In the genomic region with DNA sequence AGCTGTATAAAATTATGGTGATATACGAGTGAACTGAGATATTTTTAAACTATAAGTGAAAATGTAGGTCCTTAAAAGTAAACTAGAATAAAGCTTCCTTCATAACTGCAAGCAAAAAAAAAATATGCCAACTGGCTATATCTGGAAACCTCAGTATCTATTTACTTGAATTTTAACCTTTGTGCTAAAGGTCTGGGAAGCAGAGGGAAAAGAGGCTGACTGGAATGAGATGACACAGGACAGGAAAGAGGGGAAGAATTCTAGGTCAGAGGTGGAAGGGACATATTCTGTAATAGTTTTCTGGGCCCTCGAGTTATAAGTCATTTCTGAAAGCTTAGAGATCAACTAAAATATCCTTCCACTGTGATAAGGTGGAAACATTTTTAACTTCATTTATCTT, we compare ENCODE assay signal across 10 cellular contexts.
"Had no signal": no experiment of that assay in that cellular context is flagged by ENCODE, and none has a peak within 500 bp of the region (broad histone marks: within the 10 kb centered on the region; RNA-seq: fewer than 3 reads in every experiment).

No MANE protein-coding gene starts in this region.

- H3K4me3 Mint-ChIP-seq: activated CD4-positive, alpha-beta memory T cell treated with anti-CD3 and anti-CD28 coated beads, Interleukin-2, amount 10 ng/mL, durations not matched to agents 7 days and 5 days; activated naive CD8-positive, alpha-beta T cell treated with anti-CD3 and anti-CD28 coated beads, Interleukin-2, amount 10 ng/mL, durations not matched to agents 7 days and 5 days had no signal

- DNase-seq: activated CD4-positive, alpha-beta memory T cell treated with anti-CD3 and anti-CD28 coated beads, Interleukin-2, amount 10 ng/mL, durations not matched to agents 7 days and 5 days; activated CD4-positive, alpha-beta T cell treated with anti-CD3 and anti-CD28 coated beads for 1 hour; activated gamma-delta T cell treated with Interleukin-2 at 50 U/mL for 16 hours; activated naive CD8-positive, alpha-beta T cell treated with anti-CD3 and anti-CD28 coated beads, Interleukin-2, amount 10 ng/mL, durations not matched to agents 7 days and 5 days; activated T-cell treated with anti-CD3 and anti-CD28 coated beads, Interleukin-2, amount 50 U/mL, for 48 hours; caudate nucleus; effector memory CD4-positive, alpha-beta T cell; hypothalamus; pancreas; transverse colon had no signal

- H3K9me3 Mint-ChIP-seq: activated CD4-positive, alpha-beta memory T cell treated with anti-CD3 and anti-CD28 coated beads, Interleukin-2, amount 10 ng/mL, durations not matched to agents 7 days and 5 days; activated naive CD8-positive, alpha-beta T cell treated with anti-CD3 and anti-CD28 coated beads, Interleukin-2, amount 10 ng/mL, durations not matched to agents 7 days and 5 days had no signal

- H3K27ac Mint-ChIP-seq: activated CD4-positive, alpha-beta memory T cell treated with anti-CD3 and anti-CD28 coated beads, Interleukin-2, amount 10 ng/mL, durations not matched to agents 7 days and 5 days; activated naive CD8-positive, alpha-beta T cell treated with anti-CD3 and anti-CD28 coated beads, Interleukin-2, amount 10 ng/mL, durations not matched to agents 7 days and 5 days had no signal

- ATAC-seq: pancreas had no signal

- H3K4me1 Mint-ChIP-seq: activated naive CD8-positive, alpha-beta T cell treated with anti-CD3 and anti-CD28 coated beads, Interleukin-2, amount 10 ng/mL, durations not matched to agents 7 days and 5 days had no signal

- H3K27me3 Mint-ChIP-seq: activated CD4-positive, alpha-beta memory T cell treated with anti-CD3 and anti-CD28 coated beads, Interleukin-2, amount 10 ng/mL, durations not matched to agents 7 days and 5 days; activated naive CD8-positive, alpha-beta T cell treated with anti-CD3 and anti-CD28 coated beads, Interleukin-2, amount 10 ng/mL, durations not matched to agents 7 days and 5 days had no signal
